8 cellular contexts compared by ENCODE assay signal in the genomic region with DNA sequence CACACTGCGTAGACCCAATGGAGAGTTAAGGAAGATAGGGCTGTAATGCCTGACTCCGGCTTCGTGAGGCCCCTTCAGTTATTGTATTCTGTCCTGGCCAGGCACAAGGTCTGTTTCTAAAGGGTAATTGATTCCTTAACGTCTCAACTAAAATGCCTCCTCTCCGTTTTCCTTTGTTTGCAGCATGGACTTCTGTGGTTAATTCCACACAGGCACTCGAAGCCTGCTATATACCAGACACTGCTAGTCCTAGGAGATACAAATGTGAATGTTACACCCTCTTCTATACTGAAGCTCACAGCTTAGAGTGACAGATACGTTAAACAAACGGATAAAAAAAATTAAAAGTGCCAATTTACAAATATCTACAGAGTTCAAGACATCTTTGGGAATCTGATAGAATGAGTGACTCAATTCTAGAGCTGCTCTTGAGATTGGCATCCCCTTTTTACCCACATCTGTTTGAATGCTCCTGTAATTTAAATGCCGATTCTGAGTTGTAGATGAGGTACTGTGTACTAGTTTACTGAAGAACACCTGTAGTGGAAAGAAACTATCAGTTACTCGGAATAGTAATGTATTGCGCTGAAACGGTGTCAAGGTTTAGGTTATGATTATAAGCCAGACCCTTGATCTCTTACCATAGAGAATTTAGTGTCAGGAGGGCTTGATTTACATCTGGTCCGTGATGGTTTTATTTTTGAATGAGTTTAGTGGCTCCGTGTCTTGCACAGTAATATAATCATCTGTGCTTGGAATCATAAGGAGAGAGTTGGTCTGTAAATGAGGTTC. TPM values are rescaled to one million over a fixed set of nuclear protein-coding genes. Genes with fewer than 3 reads are reported as not detected.
DNase-seq lines count a peak whose midpoint lies in the region; ATAC-seq and TF ChIP-seq lines count a peak whose summit lies in the region.

No MANE protein-coding gene starts in this region.

- POLR2A ChIA-PET in CD8-positive, alpha-beta T cell (lab: Charles Lee), result interaction anchor here (0.6 to 3.2 kb wide), 17 partner anchors 8 to 422 kb away, joined by 3 to 79 read pairs (median 5); partner anchors contain the start of genes FAM177A1, NFKBIA, PPP2R3C and SRP54
- POLR2A ChIA-PET in T-cell (lab: Charles Lee), result interaction anchor here (0.6 to 1.9 kb wide), 14 partner anchors 8 to 560 kb away, joined by 3 to 49 read pairs (median 4); partner anchors contain the start of genes NFKBIA (in 2 of the 2), FAM177A1 (in 1 of the 2) and PPP2R3C (in 1 of the 2)

- DNase-seq in CD8-positive, alpha-beta T cell, result no peak
- no peak for DNase-seq in HAP-1 (ENCODE audit: low spot score in 2 of 2)
- DNase-seq in T-cell, result no peak
- DNase-seq in foreskin fibroblast, result no peak
- DNase-seq in SIG-M5 treated with dmso at 0.1 percent for 504 hours (lab: John Stamatoyannopoulos, UW; ENCODE audit: unreplicated experiment), result no peak
- DNase-seq in stimulated activated CD4-positive, alpha-beta T cell treated with anti-CD3 and anti-CD28 coated beads, Interleukin-4, amount 100 ng/mL, for 1 hour, result no peak
- no peak for DNase-seq in T1000 (lab: John Stamatoyannopoulos, UW)

- peak overlapping the region; percentile 98 for H3K4me3 Mint-ChIP-seq in CD8-positive, alpha-beta T cell
- H3K4me3 Mint-ChIP-seq in T-cell, result peak overlapping the region; percentile 99

- peaks cover 33% of the 10 kb centered on the region for H3K36me3 Mint-ChIP-seq in CD8-positive, alpha-beta T cell
- peaks cover 6% of the 10 kb centered on the region for H3K36me3 Mint-ChIP-seq in T-cell

- no peak for TF ChIP-seq CTCF in CD8-positive, alpha-beta T cell (IDR thresholded peaks at IDR 0.05)
- no peak for TF ChIP-seq CTCF in foreskin fibroblast (IDR thresholded peaks at IDR 0.05; ENCODE audit: low read depth, low read length)

- CTCF ChIA-PET in CD8-positive, alpha-beta T cell (lab: Charles Lee), result interaction anchor here (0.8 to 2.6 kb wide), 11 partner anchors 31 to 152 kb away, joined by 3 to 11 read pairs (median 4); partner anchors contain the start of gene NFKBIA
- CTCF ChIA-PET in T-cell (lab: Charles Lee), result interaction anchor here (0.7 to 2.5 kb wide), 12 partner anchors 8 to 152 kb away, joined by 3 to 37 read pairs (median 4); partner anchors contain the start of gene NFKBIA (in 1 of the 2)

- H3K27me3 Mint-ChIP-seq in CD8-positive, alpha-beta T cell (ENCODE audit: low read depth), result no peaks in the 10 kb centered on the region
- no peaks in the 10 kb centered on the region for H3K27me3 Mint-ChIP-seq in T-cell

- H3K9me3 Mint-ChIP-seq in CD8-positive, alpha-beta T cell, result no peaks in the 10 kb centered on the region
- H3K9me3 Mint-ChIP-seq in T-cell, result no peaks in the 10 kb centered on the region

- H3K27ac Mint-ChIP-seq in CD8-positive, alpha-beta T cell, result peak overlapping the region; percentile 98
- H3K27ac Mint-ChIP-seq in T-cell, result peak overlapping the region; percentile 97 to 98

- H3K27me3 ChIP-seq in CD8-positive, alpha-beta T cell (ENCODE audit: insufficient read depth, low read length), result no peaks in the 10 kb centered on the region
- H3K27me3 ChIP-seq in HAP-1 (ENCODE audit: low read depth) (no peaks in the 10 kb centered on the region), skeletal muscle tissue (ENCODE audit: control insufficient read depth in 3 of 3, insufficient read depth in 3 of 3, low read length in 3 of 3) (no peaks in the 10 kb centered on the region)

- peak overlapping the region; percentile 82 for H3K27ac ChIP-seq in CD8-positive, alpha-beta T cell (ENCODE audit: low read depth, low read length)
- H3K27ac ChIP-seq in skeletal muscle tissue (ENCODE audit: low read depth, low read length), result peak overlapping the region; percentile 94

- H3K4me3 ChIP-seq in CD8-positive, alpha-beta T cell (ENCODE audit: low read depth, low read length), result peak overlapping the region; percentile 79
- peak overlapping the region; percentile 93 for H3K4me3 ChIP-seq in HAP-1
- H3K4me3 ChIP-seq in foreskin fibroblast (ENCODE audit: low read depth in 1 of 2, low read length in 2 of 2), result peak overlapping the region; percentile 88 to 98
- H3K4me3 ChIP-seq in skeletal muscle tissue (ENCODE audit: low read length in 3 of 3), result peak overlapping the region; percentile 79 to 99 (median 99)

- H3K36me3 ChIP-seq in CD8-positive, alpha-beta T cell (ENCODE audit: insufficient read depth, low read length), result no peaks in the 10 kb centered on the region
- H3K36me3 ChIP-seq in HAP-1 (replicated peaks), result peaks cover 10% of the 10 kb centered on the region; the same call in 1 of the 2 replicates
- H3K36me3 ChIP-seq in skeletal muscle tissue (ENCODE audit: control insufficient read depth in 3 of 3, insufficient read depth in 3 of 3, low read length in 3 of 3), result peaks cover 0 to 4% (median 0%) of the 10 kb centered on the region in 3 donors

- intact Hi-C loops in CD8-positive, alpha-beta T cell (cut with DNase I, micrococcal nuclease), result loop anchor here (1.0 to 10.0 kb wide), 15 partner anchors 8 to 661 kb away; partner anchors contain the start of genes BRMS1L (in 2 of the 2), FAM177A1 (in 2 of the 2), NFKBIA (in 2 of the 2) and PRORP (in 2 of the 2)

- peaks cover 36% of the 10 kb centered on the region for H3K4me1 ChIP-seq in CD8-positive, alpha-beta T cell (ENCODE audit: insufficient read depth, low read length)
- H3K4me1 ChIP-seq in HAP-1 (peaks cover 9% of the 10 kb centered on the region), skeletal muscle tissue (ENCODE audit: control insufficient read depth in 3 of 3, insufficient read depth in 3 of 3, low read length in 3 of 3) (peaks cover 23 to 35% (median 26%) of the 10 kb centered on the region in 3 donors)

- in situ Hi-C loops in HAP-1 (cut with MboI; ENCODE audit: low sequenced_read_pairs), result no loop called here

- peak; percentile 1 for ATAC-seq in CD8-positive, alpha-beta T cell
- peak; percentile 1 to 8 (median 6) for ATAC-seq in T-cell (replicated peaks in 1 of 4)

- peak overlapping the region; percentile 84 to 99 (median 96) for H3K9ac ChIP-seq in skeletal muscle tissue (ENCODE audit: low read depth in 1 of 3, low read length in 3 of 3)

- peaks cover 51% of the 10 kb centered on the region for H3K4me1 Mint-ChIP-seq in CD8-positive, alpha-beta T cell (ENCODE audit: low read depth)
- peaks cover 47 to 55% (median 55%) of the 10 kb centered on the region in 3 donors for H3K4me1 Mint-ChIP-seq in T-cell

- no peaks in the 10 kb centered on the region for H3K9me3 ChIP-seq in CD8-positive, alpha-beta T cell (ENCODE audit: low read length)
- H3K9me3 ChIP-seq in HAP-1 (no peaks in the 10 kb centered on the region), skeletal muscle tissue (ENCODE audit: control insufficient read depth in 3 of 3, low read length in 3 of 3) (no peaks in the 10 kb centered on the region)

RNA-seq across cellular contexts. Expression of gene PSMA6, which starts 0.8 kb away (rescaled TPM):
- total RNA-seq in CD8-positive, alpha-beta T cell, result 10 to 100 TPM; 72.3 to 78.9 TPM
- 100 to 1,000 TPM in 1 of 5 donors, 10 to 100 TPM in 4; 93.6 to 109 (median 96.9) TPM for total RNA-seq in T-cell
- 230 TPM for total RNA-seq in skeletal muscle tissue
